ENCODE assay signal across 11 cellular contexts in genomic region chr2:197893403-197894177, GRCh38.
DNase-seq lines count a peak whose midpoint lies in the region; ATAC-seq and TF ChIP-seq lines count a peak whose summit lies in the region.
"Had no signal": no experiment of that assay in that cellular context is flagged by ENCODE, and none has a peak within 500 bp of the region (broad histone marks: within the 10 kb centered on the region; RNA-seq: fewer than 3 reads in every experiment).

No MANE protein-coding gene starts in this region.

- peak in 1 of 2 donors; percentile 40 for ATAC-seq in activated T-cell treated with anti-CD3 and anti-CD28 coated beads, Interleukin-2, amount 50 U/mL, for 72 hours (replicated peaks in 1 of 2)
- ATAC-seq in HG02798 (IDR thresholded peaks at IDR 0.05; ENCODE audit: poor library complexity, unreplicated experiment) (peak; percentile 69), body of pancreas (peak; percentile 42), HG02973 (IDR thresholded peaks at IDR 0.05; ENCODE audit: unreplicated experiment) (no peak)
- peak; percentile 23 for ATAC-seq in stimulated activated effector memory CD8-positive, alpha-beta T cell treated with anti-CD3 and anti-CD28 coated beads, Interleukin-12 subunit alpha, Interleukin-12 subunit beta, amount 100 ng/mL, for 72 hours
- ATAC-seq: activated CD8-positive, alpha-beta memory T cell treated with anti-CD3 and anti-CD28 coated beads, Interleukin-2, amount 10 ng/mL, durations not matched to agents 7 days and 5 days had no signal

- H3K27ac ChIP-seq in body of pancreas, result no peak overlapping the region
- H3K27ac ChIP-seq: cardiac muscle cell had no signal

- H3K4me1 Mint-ChIP-seq in activated T-cell treated with anti-CD3 and anti-CD28 coated beads, Interleukin-2, amount 50 U/mL, for 72 hours (ENCODE audit: low read depth), result peaks cover 56% of the 10 kb centered on the region
- peaks cover 40% of the 10 kb centered on the region for H3K4me1 Mint-ChIP-seq in stimulated activated effector memory CD8-positive, alpha-beta T cell treated with anti-CD3 and anti-CD28 coated beads, Interleukin-12 subunit alpha, Interleukin-12 subunit beta, amount 100 ng/mL, for 72 hours

- no peaks in the 10 kb centered on the region for H3K9me3 ChIP-seq in body of pancreas

- intact Hi-C loops in body of pancreas (cut with DNase I), result no loop called here

- H3K9me3 Mint-ChIP-seq in activated T-cell treated with anti-CD3 and anti-CD28 coated beads, Interleukin-2, amount 50 U/mL, for 72 hours, result no peaks in the 10 kb centered on the region
- no peaks in the 10 kb centered on the region for H3K9me3 Mint-ChIP-seq in stimulated activated effector memory CD8-positive, alpha-beta T cell treated with anti-CD3 and anti-CD28 coated beads, Interleukin-12 subunit alpha, Interleukin-12 subunit beta, amount 100 ng/mL, for 72 hours

- peak overlapping the region; percentile 74 to 82 for H3K4me3 Mint-ChIP-seq in activated T-cell treated with anti-CD3 and anti-CD28 coated beads, Interleukin-2, amount 50 U/mL, for 72 hours
- peak overlapping the region; percentile 46 for H3K4me3 Mint-ChIP-seq in stimulated activated effector memory CD8-positive, alpha-beta T cell treated with anti-CD3 and anti-CD28 coated beads, Interleukin-12 subunit alpha, Interleukin-12 subunit beta, amount 100 ng/mL, for 72 hours
- H3K4me3 Mint-ChIP-seq: activated CD8-positive, alpha-beta memory T cell treated with anti-CD3 and anti-CD28 coated beads, Interleukin-2, amount 10 ng/mL, durations not matched to agents 7 days and 5 days had no signal

- no peak for TF ChIP-seq CTCF in body of pancreas (IDR thresholded peaks at IDR 0.05)

- peak overlapping the region; percentile 84 for H3K27ac Mint-ChIP-seq in activated T-cell treated with anti-CD3 and anti-CD28 coated beads, Interleukin-2, amount 50 U/mL, for 72 hours
- H3K27ac Mint-ChIP-seq in stimulated activated effector memory CD8-positive, alpha-beta T cell treated with anti-CD3 and anti-CD28 coated beads, Interleukin-12 subunit alpha, Interleukin-12 subunit beta, amount 100 ng/mL, for 72 hours, result peak overlapping the region; percentile 61
- H3K27ac Mint-ChIP-seq: activated CD8-positive, alpha-beta memory T cell treated with anti-CD3 and anti-CD28 coated beads, Interleukin-2, amount 10 ng/mL, durations not matched to agents 7 days and 5 days had no signal

- TF ChIP-seq POLR2A in body of pancreas (IDR thresholded peaks at IDR 0.05), result no peak

- H3K27me3 ChIP-seq in body of pancreas, result no peaks in the 10 kb centered on the region

- H3K27me3 Mint-ChIP-seq in activated T-cell treated with anti-CD3 and anti-CD28 coated beads, Interleukin-2, amount 50 U/mL, for 72 hours (ENCODE audit: low read depth), result no peaks in the 10 kb centered on the region

- no peak for DNase-seq in activated T-cell treated with anti-CD3 and anti-CD28 coated beads, Interleukin-2, amount 50 U/mL, for 72 hours
- no peak for DNase-seq in activated T-cell treated with anti-CD3 and anti-CD28 coated beads for 4 hours
- DNase-seq in body of pancreas, result peak in 2 of 4 donors; percentile 9 to 13
- DNase-seq in stimulated activated effector memory CD8-positive, alpha-beta T cell treated with anti-CD3 and anti-CD28 coated beads, Interleukin-12 subunit alpha, Interleukin-12 subunit beta, amount 100 ng/mL, for 72 hours (ENCODE audit: low spot score in 2 of 2), result no peak
- no peak for DNase-seq in islet precursor cell
- no peak for DNase-seq in amniotic stem cell (lab: John Stamatoyannopoulos, UW)
- DNase-seq: activated CD8-positive, alpha-beta memory T cell treated with anti-CD3 and anti-CD28 coated beads, Interleukin-2, amount 10 ng/mL, durations not matched to agents 7 days and 5 days; NCI-H524 had no signal

- peaks cover 12% of the 10 kb centered on the region for H3K4me1 ChIP-seq in body of pancreas

- 51 to 53% methylated on average over 6 of the region's 6 CpGs for WGBS in body of pancreas, 2 donors

- no peaks in the 10 kb centered on the region for H3K36me3 Mint-ChIP-seq in activated T-cell treated with anti-CD3 and anti-CD28 coated beads, Interleukin-2, amount 50 U/mL, for 72 hours (ENCODE audit: insufficient read depth in 2 of 2)
- no peaks in the 10 kb centered on the region for H3K36me3 Mint-ChIP-seq in stimulated activated effector memory CD8-positive, alpha-beta T cell treated with anti-CD3 and anti-CD28 coated beads, Interleukin-12 subunit alpha, Interleukin-12 subunit beta, amount 100 ng/mL, for 72 hours
- H3K36me3 Mint-ChIP-seq: activated CD8-positive, alpha-beta memory T cell treated with anti-CD3 and anti-CD28 coated beads, Interleukin-2, amount 10 ng/mL, durations not matched to agents 7 days and 5 days had no signal

- no peaks in the 10 kb centered on the region for H3K36me3 ChIP-seq in body of pancreas (replicated peaks in 1 of 2; ENCODE audit: insufficient read depth in 1 of 2, low read depth in 2 of 2)
- H3K36me3 ChIP-seq: cardiac muscle cell had no signal

- no peak overlapping the region for H3K4me3 ChIP-seq in body of pancreas
- H3K4me3 ChIP-seq: cardiac muscle cell had no signal
